ENCODE assay signal across 20 cellular contexts in the genomic region with DNA sequence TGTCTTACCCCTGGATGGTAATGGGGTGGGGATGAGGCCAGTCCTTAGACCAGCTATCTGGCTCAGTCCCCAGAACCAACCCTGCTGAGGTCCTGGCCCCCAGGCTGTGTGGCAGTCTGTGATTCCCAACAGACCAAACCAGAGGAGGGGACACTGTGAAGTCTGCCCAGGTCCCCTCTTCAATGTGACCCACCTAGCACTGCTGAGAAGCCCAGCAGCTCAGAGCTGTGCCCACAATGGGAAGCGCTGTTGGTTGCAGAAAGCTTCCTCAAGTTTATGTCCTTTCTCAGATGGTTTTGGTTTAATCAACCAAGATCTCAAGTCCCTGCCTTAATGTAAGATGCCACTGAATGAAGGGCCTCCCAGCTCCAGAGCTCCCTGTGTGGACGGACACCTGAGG.
"Had no signal": no experiment of that assay in that cellular context is flagged by ENCODE, and none has a peak within 500 bp of the region (broad histone marks: within the 10 kb centered on the region; RNA-seq: fewer than 3 reads in every experiment).

No MANE protein-coding gene starts in this region.

- H3K9ac ChIP-seq: parathyroid adenoma had no signal

- H3K4me1 ChIP-seq: heart left ventricle, left ventricle myocardium inferior, lower lobe of right lung, parathyroid adenoma, sigmoid colon, uterus had no signal

- ATAC-seq: heart left ventricle, left cardiac atrium, lower lobe of right lung had no signal

- H3K4me1 Mint-ChIP-seq: nephron had no signal

- H3K4me3 Mint-ChIP-seq: memory B cell, nephron had no signal

- H3K9me3 ChIP-seq: heart left ventricle, lower lobe of right lung, sigmoid colon, uterus had no signal

- H3K36me3 ChIP-seq: heart left ventricle, left ventricle myocardium inferior, lower lobe of right lung, sigmoid colon, uterus had no signal

- DNase-seq: cerebellar nuclear complex; dermis blood vessel endothelial cell; foreskin melanocyte; heart left ventricle; hypothalamus; left cardiac atrium; left ventricle myocardium inferior; lower lobe of right lung; naive B cell; occipital lobe; sigmoid colon; stimulated activated naive CD4-positive, alpha-beta T cell treated with Interleukin-2 at 50 U/mL for 16 hours; trophoblast cell; uterus had no signal

- H3K27me3 ChIP-seq: sigmoid colon, uterus had no signal

- H3K27ac Mint-ChIP-seq: memory B cell, nephron had no signal

- FAIRE-seq: colon, keratinocyte had no signal

- H3K9me3 Mint-ChIP-seq: memory B cell, nephron had no signal

- H3K79me2 ChIP-seq: parathyroid adenoma had no signal

- H2AFZ ChIP-seq: parathyroid adenoma had no signal

- H3K27ac ChIP-seq: heart left ventricle, left ventricle myocardium inferior, lower lobe of right lung, parathyroid adenoma, sigmoid colon, skin epidermis, uterus had no signal

- H3K36me3 Mint-ChIP-seq: memory B cell, naive B cell had no signal

- H3K4me3 ChIP-seq: heart left ventricle, left ventricle myocardium inferior, lower lobe of right lung, sigmoid colon, skin epidermis, uterus had no signal
